9 cellular contexts compared by ENCODE assay signal in genomic region chr2:74958277-74959105, GRCh38. TPM values are rescaled to one million over a fixed set of nuclear protein-coding genes. Genes with fewer than 3 reads are reported as not detected.
DNase-seq lines count a peak whose midpoint lies in the region; ATAC-seq, FAIRE-seq and TF ChIP-seq lines count a peak whose summit lies in the region.
"Had no signal": no experiment of that assay in that cellular context is flagged by ENCODE, and none has a peak within 500 bp of the region (broad histone marks: within the 10 kb centered on the region; RNA-seq: fewer than 3 reads in every experiment).

TSS of gene POLE4 (plus strand) at chr2:74958643. CDS start at chr2:74958680, 37 bp downstream.

- no peak for TF ChIP-seq CTCF in keratinocyte (optimal IDR thresholded peaks at IDR 0.05 in 1 of 3, IDR thresholded peaks at IDR 0.05 in 1 of 3, conservative IDR thresholded peaks at IDR 0.05 in 1 of 3; ENCODE audit: extremely low read depth in 1 of 3, insufficient read depth in 2 of 3, low read length in 3 of 3)

- dilution Hi-C loops in keratinocyte (cut with MboI; ENCODE audit: extremely low pct_ligation_motif_present, low sequenced_read_pairs), result no loop called here

- no peaks in the 10 kb centered on the region for H3K9me1 ChIP-seq in keratinocyte (ENCODE audit: control insufficient read depth, extremely low read depth, insufficient read depth, low read length)

- no peaks in the 10 kb centered on the region for H4K20me1 ChIP-seq in keratinocyte (ENCODE audit: control insufficient read depth, extremely low read depth, insufficient read depth, low read length)

- DNase-seq in AG20443 (ENCODE audit: low spot score) (peak; percentile 97), NCI-H460 (ENCODE audit: extremely low read depth, low read depth) (peak; percentile 87), cerebellar cortex (ENCODE audit: low spot score) (peak; percentile 82), keratinocyte (ENCODE audit: low read depth, low spot score) (peak; percentile 44)
- DNase-seq in activated CD4-positive, CD25-positive, alpha-beta regulatory T cell treated with anti-CD3 and anti-CD28 coated beads, Interleukin-2, amount 50 U/mL, for 72 hours, result peak; percentile 96
- peak; percentile 88 to 92 (median 90) for DNase-seq in stimulated activated CD4-positive, alpha-beta T cell treated with anti-CD3 and anti-CD28 coated beads, Interleukin-12 subunit alpha, Interleukin-12 subunit beta, amount 100 ng/mL, for 48 hours (ENCODE audit: low read depth in 2 of 3, low spot score in 1 of 3)

- no peaks in the 10 kb centered on the region for H3K79me2 ChIP-seq in keratinocyte (ENCODE audit: control insufficient read depth, insufficient read depth, low read length)

- H3K4me2 ChIP-seq in keratinocyte (ENCODE audit: control insufficient read depth, extremely low read depth, insufficient read depth, low read depth, low read length), result peak within 1 kb of the TSS; percentile 91

- peaks cover 0 to 3% of the 10 kb centered on the region in 2 experiments for H3K36me3 ChIP-seq in keratinocyte (ENCODE audit: control insufficient read depth in 2 of 2, extremely low read depth in 1 of 2, insufficient read depth in 2 of 2, low read length in 2 of 2)

- ATAC-seq in GM19043 (IDR thresholded peaks at IDR 0.05; ENCODE audit: low read depth, unreplicated experiment), result peak; percentile 85
- peak; percentile 94 for ATAC-seq in HG03354 (IDR thresholded peaks at IDR 0.05; ENCODE audit: poor library complexity, severe bottlenecking, unreplicated experiment)

- H3K27ac ChIP-seq in keratinocyte (ENCODE audit: control insufficient read depth, insufficient read depth, low read length), result peak within 1 kb of the TSS; percentile 67

- peak within 1 kb of the TSS; percentile 86 for H3K9ac ChIP-seq in keratinocyte (ENCODE audit: control insufficient read depth, extremely low read depth, insufficient read depth, low read length)

- H3K9me3 ChIP-seq in keratinocyte (ENCODE audit: control insufficient read depth, low read depth, low read length), result no peaks in the 10 kb centered on the region

- H3K27me3 ChIP-seq in keratinocyte (ENCODE audit: control insufficient read depth, extremely low read depth, insufficient read depth, low read length), result no peaks in the 10 kb centered on the region

- H3K4me3 ChIP-seq in keratinocyte (ENCODE audit: control insufficient read depth in 2 of 3, extremely low read depth in 1 of 3, insufficient read depth in 2 of 3, low read depth in 1 of 3, low read length in 3 of 3), result peak within 1 kb of the TSS; percentile 68 to 78 (median 70)

- peaks cover 10% of the 10 kb centered on the region for H3K4me1 ChIP-seq in keratinocyte (ENCODE audit: control insufficient read depth, extremely low read depth, insufficient read depth, low read length)

- FAIRE-seq in keratinocyte (lab: Jason Lieb, UNC), result no peak
- FAIRE-seq: colon had no signal

- peak within 1 kb of the TSS; percentile 98 for H2AFZ ChIP-seq in keratinocyte (ENCODE audit: control insufficient read depth, low read length)

RNA-seq across cellular contexts. Expression of gene POLE4, which starts in this region (rescaled TPM):
- total RNA-seq in NCI-H460 (2014; rRNA removed; shearing (Covaris generic)), result 41.5 and 55.2 TPM in 2 replicates
- polyA plus RNA-seq in NCI-H460 (2014; cell fraction: nucleus; rRNA removed), result 34.6 and 43.1 TPM in 2 replicates
- 27.7 to 66.4 TPM (median 42.2 TPM) in 3 replicates for polyA plus RNA-seq in keratinocyte
- 18.5 TPM for polyA plus RNA-seq in keratinocyte (2011; ENCODE audit: low read depth)
- 28.7 and 46.0 TPM in 2 replicates for polyA plus RNA-seq in keratinocyte (2011; cell fraction: cytosol; rRNA removed)
- 8.3 and 9.0 TPM in 2 replicates for polyA plus RNA-seq in keratinocyte (2011; cell fraction: nucleus; rRNA removed)
- 50.9 and 65.0 TPM in 2 replicates for polyA plus RNA-seq in keratinocyte (2012; ENCODE audit: low replicate concordance)
- polyA minus RNA-seq in keratinocyte, result 10.3 to 14.2 TPM (median 11.6 TPM) in 3 replicates
- 18.2 TPM for polyA minus RNA-seq in keratinocyte (2011; cell fraction: cytosol; rRNA and poly(A)+ RNA removed)
- polyA minus RNA-seq in keratinocyte (2011; cell fraction: nucleus; rRNA and poly(A)+ RNA removed), result 3.9 and 4.3 TPM in 2 replicates

Comparison
In these comparisons a context has a peak if more than half of its experiments do, and no peak if none do; other contexts are left out.
1. Peak in every context shown above with its lines: DNase-seq, ATAC-seq, H3K4me3 ChIP-seq and H3K27ac ChIP-seq.
2. DNase-seq: peak in every context shown above with its lines; median percentile 97 in AG20443; 96 in activated CD4-positive, CD25-positive, alpha-beta regulatory T cell treated with anti-CD3 and anti-CD28 coated beads, Interleukin-2, amount 50 U/mL, for 72 hours; 90 in stimulated activated CD4-positive, alpha-beta T cell treated with anti-CD3 and anti-CD28 coated beads, Interleukin-12 subunit alpha, Interleukin-12 subunit beta, amount 100 ng/mL, for 48 hours; 87 in NCI-H460; 82 in cerebellar cortex; 44 in keratinocyte.